In genomic region chr17:50117202-50118040, GRCh38 we compare ENCODE assay signal across 8 cellular contexts. TPM values are rescaled to one million over a fixed set of nuclear protein-coding genes. Genes with fewer than 3 reads are reported as not detected.
A peak's percentile ranks its signal among the peaks of the same experiment; 100 is the strongest.
DNase-seq lines count a peak whose midpoint lies in the region; ATAC-seq, FAIRE-seq and TF ChIP-seq lines count a peak whose summit lies in the region.

No MANE protein-coding gene starts in this region.

- H3K4me3 Mint-ChIP-seq in activated CD8-positive, alpha-beta T cell treated with anti-CD3 and anti-CD28 coated beads for 36 hours: peak overlapping the region; percentile 52
- peak overlapping the region; percentile 65 to 74 for H3K4me3 Mint-ChIP-seq in effector memory CD8-positive, alpha-beta T cell
- H3K4me3 Mint-ChIP-seq in naive B cell: peak overlapping the region; percentile 25 to 80 (median 76)

- POLR2A ChIA-PET in activated CD8-positive, alpha-beta T cell treated with anti-CD3 and anti-CD28 coated beads for 36 hours (lab: Charles Lee): interaction anchor here (0.5 to 2.7 kb wide), 7 partner anchors 9 to 52 kb away, joined by 3 to 6 read pairs (median 3); partner anchors contain the start of genes PDK2 and PPP1R9B

- CTCF ChIA-PET in activated CD8-positive, alpha-beta T cell treated with anti-CD3 and anti-CD28 coated beads for 36 hours (lab: Charles Lee): interaction anchor here (0.6 to 5.0 kb wide), 27 partner anchors 9 to 179 kb away, joined by 3 to 45 read pairs (median 4); partner anchors contain the start of gene SAMD14

- H3K27ac Mint-ChIP-seq in activated CD8-positive, alpha-beta T cell treated with anti-CD3 and anti-CD28 coated beads for 36 hours: no peak overlapping the region
- no peak overlapping the region for H3K27ac Mint-ChIP-seq in effector memory CD8-positive, alpha-beta T cell
- no peak overlapping the region for H3K27ac Mint-ChIP-seq in naive B cell

- no peaks in the 10 kb centered on the region for H3K36me3 ChIP-seq in suprapubic skin

- intact Hi-C loops in activated CD8-positive, alpha-beta T cell treated with anti-CD3 and anti-CD28 coated beads for 36 hours (cut with micrococcal nuclease): loop anchor here (10.0 kb wide), 1 partner anchor 47 kb away; the partner anchor contains the start of gene SGCA

- peaks cover 12% of the 10 kb centered on the region for H3K4me1 Mint-ChIP-seq in activated CD8-positive, alpha-beta T cell treated with anti-CD3 and anti-CD28 coated beads for 36 hours (ENCODE audit: low read depth)
- H3K4me1 Mint-ChIP-seq in effector memory CD8-positive, alpha-beta T cell (ENCODE audit: low read depth in 2 of 2): peaks cover 11 to 13% of the 10 kb centered on the region in 2 donors
- H3K4me1 Mint-ChIP-seq in naive B cell: peaks cover 13 to 16% (median 14%) of the 10 kb centered on the region in 3 donors

- no peaks in the 10 kb centered on the region for H3K36me3 Mint-ChIP-seq in activated CD8-positive, alpha-beta T cell treated with anti-CD3 and anti-CD28 coated beads for 36 hours (ENCODE audit: low read depth)
- H3K36me3 Mint-ChIP-seq in effector memory CD8-positive, alpha-beta T cell (ENCODE audit: insufficient read depth): peaks cover 6% of the 10 kb centered on the region
- H3K36me3 Mint-ChIP-seq in naive B cell: no peaks in the 10 kb centered on the region

- peak; percentile 90 for ATAC-seq in activated CD8-positive, alpha-beta T cell treated with anti-CD3 and anti-CD28 coated beads for 36 hours
- ATAC-seq in effector memory CD8-positive, alpha-beta T cell (replicated peaks): peak; percentile 95
- peak; percentile 93 to 94 for ATAC-seq in naive B cell (ENCODE audit: low read depth in 2 of 2)

- DNase-seq in D721Med (ENCODE audit: insufficient read length, low spot score): no peak
- peak; percentile 31 for DNase-seq in LoVo (ENCODE audit: low spot score)
- peak; percentile 71 for DNase-seq in activated CD8-positive, alpha-beta T cell treated with anti-CD3 and anti-CD28 coated beads for 36 hours
- peak; percentile 48 to 57 (median 52) for DNase-seq in effector memory CD8-positive, alpha-beta T cell
- peak; percentile 62 for DNase-seq in naive B cell
- no peak for DNase-seq in suprapubic skin (ENCODE audit: low spot score in 2 of 2)
- no peak for DNase-seq in GDM1 (lab: John Stamatoyannopoulos, UW)
- DNase-seq in foreskin melanocyte: no peak

- FAIRE-seq in D721Med (lab: Jason Lieb, UNC): no peak

- H3K9me3 Mint-ChIP-seq in activated CD8-positive, alpha-beta T cell treated with anti-CD3 and anti-CD28 coated beads for 36 hours: no peaks in the 10 kb centered on the region
- H3K9me3 Mint-ChIP-seq in effector memory CD8-positive, alpha-beta T cell: no peaks in the 10 kb centered on the region
- H3K9me3 Mint-ChIP-seq in naive B cell: peaks cover 0 to 2% (median 0%) of the 10 kb centered on the region in 7 donors

- no peak overlapping the region for H3K27ac ChIP-seq in suprapubic skin

- TF ChIP-seq POLR2A in suprapubic skin (IDR thresholded peaks at IDR 0.05): no peak

- H3K4me3 ChIP-seq in suprapubic skin: peak overlapping the region; percentile 30

- H3K9me3 ChIP-seq in suprapubic skin: no peaks in the 10 kb centered on the region

- 44% methylated on average over 4 of the region's 64 CpGs for WGBS in suprapubic skin

- TF ChIP-seq EP300 in suprapubic skin (IDR thresholded peaks at IDR 0.05): no peak

- peaks cover 32% of the 10 kb centered on the region for H3K27me3 Mint-ChIP-seq in activated CD8-positive, alpha-beta T cell treated with anti-CD3 and anti-CD28 coated beads for 36 hours
- peaks cover 57 to 89% of the 10 kb centered on the region in 2 donors for H3K27me3 Mint-ChIP-seq in effector memory CD8-positive, alpha-beta T cell
- H3K27me3 Mint-ChIP-seq in naive B cell: peaks cover 52 to 87% (median 69%) of the 10 kb centered on the region in 3 donors

- peaks cover 19% of the 10 kb centered on the region for H3K4me1 ChIP-seq in suprapubic skin

- TF ChIP-seq CTCF in D721Med (IDR thresholded peaks at IDR 0.05; ENCODE audit: insufficient read depth, missing control alignments): peak; percentile 52
- peak; percentile 77 for TF ChIP-seq CTCF in activated CD8-positive, alpha-beta T cell treated with anti-CD3 and anti-CD28 coated beads for 36 hours (IDR thresholded peaks at IDR 0.05)
- TF ChIP-seq CTCF in suprapubic skin (IDR thresholded peaks at IDR 0.05): peak; percentile 54 to 81

- peaks cover 13% of the 10 kb centered on the region for H3K27me3 ChIP-seq in suprapubic skin

RNA-seq across cellular contexts. Expression of gene SAMD14, which starts 12.5 kb away (rescaled TPM):
- 1 to 10 TPM in 1 of 2 experiments, under 1 TPM in 1; 0.47 to 1.3 TPM for total RNA-seq in activated CD8-positive, alpha-beta T cell treated with anti-CD3 and anti-CD28 coated beads for 36 hours
- polyA plus RNA-seq in naive B cell (ENCODE audit: low read depth in 6 of 6): under 1 TPM in 2 of 6 donors, not detected in 4; 0.11 to 0.31 TPM
- total RNA-seq in suprapubic skin: under 1 TPM in 1 of 4 donors, not detected in 3; 0.68 TPM

RNA-seq across cellular contexts. Expression of gene PDK2, which starts 22.3 kb away (rescaled TPM):
- total RNA-seq in activated CD8-positive, alpha-beta T cell treated with anti-CD3 and anti-CD28 coated beads for 36 hours: 1 to 10 TPM; 6.0 to 7.7 TPM
- polyA plus RNA-seq in naive B cell (ENCODE audit: low read depth in 6 of 6): 10 to 100 TPM; 33.4 to 49.6 (median 40.3) TPM
- 100 to 1,000 TPM in 2 of 4 donors, 10 to 100 TPM in 2; 33.2 to 114 (median 69.6) TPM for total RNA-seq in suprapubic skin

RNA-seq across cellular contexts. Expression of gene PPP1R9B, which starts 33.1 kb away (rescaled TPM):
- 10 to 100 TPM; 52.4 to 56.4 TPM for total RNA-seq in activated CD8-positive, alpha-beta T cell treated with anti-CD3 and anti-CD28 coated beads for 36 hours
- polyA plus RNA-seq in naive B cell (ENCODE audit: low read depth in 6 of 6): 1 to 10 TPM in 5 of 6 donors, under 1 TPM in 1; 0.55 to 3.5 (median 2.3) TPM
- total RNA-seq in suprapubic skin: 10 to 100 TPM; 21.5 to 26.2 (median 23.7) TPM

RNA-seq across cellular contexts. Expression of gene SGCA, which starts 48.4 kb away (rescaled TPM):
- under 1 TPM in 1 of 2 experiments, not detected in 1; 0.34 TPM for total RNA-seq in activated CD8-positive, alpha-beta T cell treated with anti-CD3 and anti-CD28 coated beads for 36 hours
- 10 to 100 TPM in 1 of 6 donors, 1 to 10 TPM in 5; 2.0 to 16.6 (median 3.5) TPM for polyA plus RNA-seq in naive B cell (ENCODE audit: low read depth in 6 of 6)
- 1 to 10 TPM; 2.1 to 5.8 (median 4.0) TPM for total RNA-seq in suprapubic skin

Comparison
In these comparisons a context has a peak if more than half of its experiments do, and no peak if none do; other contexts are left out.
1. DNase-seq: peak in LoVo (single experiment), activated CD8-positive, alpha-beta T cell treated with anti-CD3 and anti-CD28 coated beads for 36 hours (single experiment), effector memory CD8-positive, alpha-beta T cell (3 of 3) and naive B cell (single experiment); none in D721Med (single experiment), suprapubic skin (0 of 2), GDM1 (single experiment) and foreskin melanocyte (single experiment).
2. Peak in every context shown above with its lines, with median percentiles within 50 percentile points of each other: CTCF ChIP-seq, ATAC-seq and H3K4me3 Mint-ChIP-seq.